In the genomic region with DNA sequence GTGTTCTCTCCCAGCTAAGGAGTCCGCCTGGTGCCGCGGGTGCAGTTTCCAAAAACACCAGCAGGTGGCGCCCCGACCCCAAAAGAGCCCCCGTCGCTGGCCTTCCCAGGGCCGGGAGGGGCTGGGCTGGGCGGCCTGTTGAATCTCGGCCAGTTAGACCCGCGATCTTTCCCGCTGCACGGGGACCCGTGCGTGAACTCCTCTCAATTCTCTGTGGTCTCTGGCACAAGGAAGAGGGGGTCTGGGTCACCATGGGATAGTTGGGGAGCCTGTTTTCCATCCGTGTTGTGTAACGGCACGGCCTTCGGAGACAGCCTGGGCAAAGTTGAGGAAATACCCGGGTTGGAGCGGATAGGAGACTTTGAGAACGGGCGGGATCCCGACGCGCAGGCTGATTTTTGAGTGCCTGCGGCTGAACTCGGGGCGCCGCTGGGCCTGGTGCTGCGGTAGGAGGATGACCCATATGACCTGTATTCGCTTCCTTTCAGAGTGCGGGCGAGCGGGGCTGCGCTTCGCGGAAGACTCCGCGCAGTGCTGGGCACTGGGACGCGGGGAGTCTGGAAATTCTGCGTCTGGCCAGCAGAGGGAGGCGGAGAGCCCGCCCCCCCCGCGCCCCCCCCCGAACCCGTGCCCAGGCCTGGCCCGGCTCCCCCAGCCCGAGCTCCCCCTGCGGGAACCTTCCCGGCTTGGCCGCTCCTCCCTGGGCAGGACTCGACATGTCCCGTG, we compare ENCODE assay signal across 8 cellular contexts. TPM values are rescaled to one million over a fixed set of nuclear protein-coding genes. Genes with fewer than 3 reads are reported as not detected.
DNase-seq lines count a peak whose midpoint lies in the region; ATAC-seq and TF ChIP-seq lines count a peak whose summit lies in the region.

No MANE protein-coding gene starts in this region.

- DNase-seq in HL-60 (ENCODE audit: low read depth in 1 of 2, low spot score in 1 of 2) = peak in 1 of 2 experiments; percentile 48
- DNase-seq in NOMO-1 treated with dmso at 0.1 percent for 144 hours (lab: John Stamatoyannopoulos, UW; ENCODE audit: unreplicated experiment) = peak; percentile 34
- peak; percentile 83 for DNase-seq in activated T-cell treated with anti-CD3 and anti-CD28 coated beads for 24 hours (ENCODE audit: low read depth)
- DNase-seq in epithelial cell of esophagus (ENCODE audit: low read depth) = peak; percentile 70
- DNase-seq in mucosa of descending colon = peak; percentile 80 to 92 (median 89)
- peak; percentile 78 to 82 for DNase-seq in stimulated activated CD8-positive, alpha-beta memory T cell treated with anti-CD3 and anti-CD28 coated beads, Interleukin-4, amount 100 ng/mL, for 1 hour (ENCODE audit: low read depth in 2 of 2, low spot score in 1 of 2)

- peak overlapping the region in 10 of 11 experiments; percentile 47 to 70 (median 64); a peak in 18 of 22 replicates for H3K27ac ChIP-seq in BLaER1 treated with 17β-estradiol and CSF1 and Interleukin-3, amounts not matched to agents 10 nM and 100 nM
- no peak overlapping the region for H3K27ac ChIP-seq in HL-60 (replicated peaks)

- no peaks in the 10 kb centered on the region; a peak in 1 of 20 replicates for H3K4me1 ChIP-seq in BLaER1 treated with 17β-estradiol and CSF1 and Interleukin-3, amounts not matched to agents 10 nM and 100 nM
- H3K4me1 ChIP-seq in mucosa of descending colon (ENCODE audit: low read depth) = peaks cover 7% of the 10 kb centered on the region

- ATAC-seq in GM19395 (IDR thresholded peaks at IDR 0.05; ENCODE audit: unreplicated experiment) = peak; percentile 92
- ATAC-seq in mucosa of descending colon = peak; percentile 94

- peak overlapping the region; percentile 82 to 99 (median 97) for H3K4me2 ChIP-seq in BLaER1 treated with 17β-estradiol and CSF1 and Interleukin-3, amounts not matched to agents 10 nM and 100 nM

- intact Hi-C loops in mucosa of descending colon (cut with DNase I, micrococcal nuclease) = loop anchor here (5.0 to 10.0 kb wide), 4 partner anchors 75 to 367 kb away; no protein-coding TSS in a partner anchor

- peak overlapping the region; percentile 66 to 83 (median 81) for H3K9ac ChIP-seq in BLaER1 treated with 17β-estradiol and CSF1 and Interleukin-3, amounts not matched to agents 10 nM and 100 nM

- peaks cover 0 to 21% (median 11%) of the 10 kb centered on the region in 11 experiments; a peak in 16 of 22 replicates for H3K27me3 ChIP-seq in BLaER1 treated with 17β-estradiol and CSF1 and Interleukin-3, amounts not matched to agents 10 nM and 100 nM
- H3K27me3 ChIP-seq in HL-60 (ENCODE audit: insufficient read depth, poor library complexity, severe bottlenecking) = no peaks in the 10 kb centered on the region

- peaks cover 0 to 6% (median 0%) of the 10 kb centered on the region in 11 experiments; a peak in 2 of 22 replicates for H4K20me1 ChIP-seq in BLaER1 treated with 17β-estradiol and CSF1 and Interleukin-3, amounts not matched to agents 10 nM and 100 nM

- no peaks in the 10 kb centered on the region for H3K36me3 ChIP-seq in BLaER1 treated with 17β-estradiol and CSF1 and Interleukin-3, amounts not matched to agents 10 nM and 100 nM
- no peaks in the 10 kb centered on the region for H3K36me3 ChIP-seq in mucosa of descending colon (ENCODE audit: low read depth)

- TF ChIP-seq CTCF in HL-60 (IDR thresholded peaks at IDR 0.05; ENCODE audit: insufficient read depth, low read length) = peak; percentile 46
- TF ChIP-seq CTCF in epithelial cell of esophagus (IDR thresholded peaks at IDR 0.05; ENCODE audit: insufficient read depth, low read depth, low read length, missing control alignments) = peak; percentile 91
- peak; percentile 99 for TF ChIP-seq CTCF in mucosa of descending colon (IDR thresholded peaks at IDR 0.05)

- no peaks in the 10 kb centered on the region for H3K9me3 ChIP-seq in BLaER1 treated with 17β-estradiol and CSF1 and Interleukin-3, amounts not matched to agents 10 nM and 100 nM (replicated peaks in 1 of 11)
- H3K9me3 ChIP-seq in mucosa of descending colon = no peaks in the 10 kb centered on the region

- H3K4me3 ChIP-seq in BLaER1 treated with 17β-estradiol and CSF1 and Interleukin-3, amounts not matched to agents 10 nM and 100 nM = peak overlapping the region; percentile 64 to 77 (median 68)
- peak overlapping the region; percentile 33 for H3K4me3 ChIP-seq in HL-60 (replicated peaks; ENCODE audit: insufficient read depth, low read length)
- H3K4me3 ChIP-seq in epithelial cell of esophagus (ENCODE audit: low read length) = peak overlapping the region; percentile 56
- H3K4me3 ChIP-seq in mucosa of descending colon = no peak overlapping the region

RNA-seq across cellular contexts. Expression of a gene that starts 7.9 kb away (rescaled TPM):
- under 1 TPM in 2 of 3 donors, not detected in 1; 0.07 to 0.25 TPM for total RNA-seq in mucosa of descending colon

Comparison
In these comparisons a context has a peak if more than half of its experiments do, and no peak if none do; other contexts are left out.
1. CTCF ChIP-seq: peak in every context shown above with its lines; median percentile 99 in mucosa of descending colon; 91 in epithelial cell of esophagus; 46 in HL-60.